Comparison of ENCODE assay signal across 8 cellular contexts in genomic region chr15:26866298-26867198, GRCh38.
DNase-seq lines count a peak whose midpoint lies in the region; ATAC-seq and TF ChIP-seq lines count a peak whose summit lies in the region.

Gene GABRA5 (plus strand): TSS chr15:26867062. CDS start chr15:26869249, 2,187 bp downstream.

- no peaks in the 10 kb centered on the region for H3K9me3 Mint-ChIP-seq in nephron progenitor cell

- peak within 1 kb of the TSS; percentile 68 for H3K4me3 Mint-ChIP-seq in nephron progenitor cell

- DNase-seq in DMS114 treated with DMSO at 0.1 percent for 48 hours (lab: John Stamatoyannopoulos, UW; ENCODE audit: unreplicated experiment) (peak; percentile 68), NCI-H1930 (lab: John Stamatoyannopoulos, UW) (peak; percentile 27 to 64), epithelial cell of esophagus (ENCODE audit: low read depth) (peak; percentile 24), nephron progenitor cell (peak; percentile 74), SW 1271 (lab: John Stamatoyannopoulos, UW) (no peak), OCI-M2 (lab: John Stamatoyannopoulos, UW; ENCODE audit: unreplicated experiment) (no peak)

- H3K27ac Mint-ChIP-seq in nephron progenitor cell, result no peak within 1 kb of the TSS

- H3K27me3 Mint-ChIP-seq in nephron progenitor cell (ENCODE audit: low read depth, poor library complexity), result peaks cover 69% of the 10 kb centered on the region

- H3K4me3 ChIP-seq in epithelial cell of esophagus (ENCODE audit: low read length), result no peak within 1 kb of the TSS

- H3K4me1 Mint-ChIP-seq in nephron progenitor cell, result peaks cover 4% of the 10 kb centered on the region

- no peak for ATAC-seq in HG02938 (IDR thresholded peaks at IDR 0.05; ENCODE audit: unreplicated experiment)
- no peak for ATAC-seq in GM21423 (IDR thresholded peaks at IDR 0.05; ENCODE audit: unreplicated experiment)

- no peak for TF ChIP-seq CTCF in epithelial cell of esophagus (IDR thresholded peaks at IDR 0.05; ENCODE audit: insufficient read depth, low read depth, low read length, missing control alignments)
- TF ChIP-seq CTCF in nephron progenitor cell (IDR thresholded peaks at IDR 0.05), result no peak

- no peaks in the 10 kb centered on the region for H3K36me3 Mint-ChIP-seq in nephron progenitor cell (ENCODE audit: low read depth)

Comparison
In these comparisons a context has a peak if more than half of its experiments do, and no peak if none do; other contexts are left out.
1. DNase-seq: peak in DMS114 treated with DMSO at 0.1 percent for 48 hours (single experiment), NCI-H1930 (2 of 2), epithelial cell of esophagus (single experiment) and nephron progenitor cell (single experiment); none in SW 1271 (0 of 2) and OCI-M2 (single experiment).